In the genomic region with DNA sequence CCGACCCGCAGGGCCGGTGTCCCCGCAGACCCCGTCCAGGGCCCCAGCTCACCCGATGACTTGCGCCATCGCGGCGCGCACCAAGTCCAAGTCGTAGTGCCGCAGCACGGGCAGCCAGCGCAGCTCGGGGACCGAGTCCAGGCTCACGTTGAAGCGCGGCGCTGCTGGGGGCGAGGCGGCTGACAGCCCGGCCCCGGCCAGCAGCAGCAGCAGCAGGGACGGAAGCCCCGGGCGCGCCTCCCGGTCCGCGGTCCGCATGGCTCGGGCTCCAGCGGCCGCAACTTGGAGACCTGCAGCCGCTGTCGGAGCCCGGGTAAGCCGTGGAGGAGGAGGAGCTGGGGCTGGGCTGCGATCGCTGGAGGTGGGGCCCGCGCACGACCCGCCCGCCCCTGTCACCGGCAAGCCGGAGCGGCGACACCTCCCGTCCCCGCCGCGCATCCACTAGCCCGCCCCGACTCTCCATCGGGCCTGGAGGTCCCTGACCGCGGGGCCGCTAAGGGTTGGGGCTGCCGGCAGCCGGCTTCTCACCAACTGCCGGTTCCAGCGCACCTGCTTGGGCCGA, we compare ENCODE assay signal across 8 cellular contexts. TPM values are rescaled to one million over a fixed set of nuclear protein-coding genes. Genes with fewer than 3 reads are reported as not detected.
A peak's percentile ranks its signal among the peaks of the same experiment; 100 is the strongest.
DNase-seq lines count a peak whose midpoint lies in the region; ATAC-seq and TF ChIP-seq lines count a peak whose summit lies in the region.

NAAA (minus strand) TSS at position 322 of the 562 bp plus-strand sequence; CDS start at position 258, 64 bp downstream.

- TF ChIP-seq CTCF in choroid plexus epithelial cell (conservative IDR thresholded peaks at IDR 0.05; ENCODE audit: low read depth, low read length), result peak; percentile 10

- peak; percentile 77 for DNase-seq in NCI-H748 (lab: John Stamatoyannopoulos, UW; ENCODE audit: unreplicated experiment)
- no peak for DNase-seq in NCI-H748 treated with DMSO at 0.1 percent for 48 hours (lab: John Stamatoyannopoulos, UW)
- peak; percentile 42 for DNase-seq in NCI-H1694 treated with DMSO at 0.1 percent for 48 hours (lab: John Stamatoyannopoulos, UW)
- DNase-seq in activated CD4-positive, alpha-beta T cell treated with anti-CD3 and anti-CD28 coated beads for 36 hours, result peak; percentile 87
- DNase-seq in choroid plexus epithelial cell (ENCODE audit: low read depth), result peak; percentile 68
- peak; percentile 79 to 86 for DNase-seq in left colon
- peak; percentile 80 to 86 for DNase-seq in stimulated activated CD4-positive, alpha-beta T cell treated with anti-CD3 and anti-CD28 coated beads, Interleukin-2, amount 100 ng/mL, for 24 hours

- peak within 1 kb of the TSS; percentile 97 for H3K27ac Mint-ChIP-seq in activated CD4-positive, alpha-beta T cell treated with anti-CD3 and anti-CD28 coated beads for 36 hours

- intact Hi-C loops in activated CD4-positive, alpha-beta T cell treated with anti-CD3 and anti-CD28 coated beads for 36 hours (cut with DNase I, micrococcal nuclease), result loop anchor here in 1 of 2 experiments (1.0 to 2.0 kb wide), 6 partner anchors 50 to 1216 kb away; partner anchors contain the start of genes CCNG2, G3BP2, RCHY1 and SDAD1
- intact Hi-C loops in left colon (cut with DNase I, micrococcal nuclease), result no loop called here

- CTCF ChIA-PET in activated CD4-positive, alpha-beta T cell treated with anti-CD3 and anti-CD28 coated beads for 36 hours (lab: Charles Lee), result interaction anchor here (0.6 to 2.8 kb wide), 9 partner anchors 10 to 366 kb away, joined by 3 to 10 read pairs (median 3); partner anchors contain the start of gene STBD1

- no peaks in the 10 kb centered on the region for H3K27me3 Mint-ChIP-seq in activated CD4-positive, alpha-beta T cell treated with anti-CD3 and anti-CD28 coated beads for 36 hours

- H3K4me3 ChIP-seq in choroid plexus epithelial cell (ENCODE audit: low read depth, low read length), result peak within 1 kb of the TSS; percentile 84

- POLR2A ChIA-PET in activated CD4-positive, alpha-beta T cell treated with anti-CD3 and anti-CD28 coated beads for 36 hours (lab: Charles Lee), result interaction anchor here (0.7 to 1.0 kb wide), 2 partner anchors 13 kb away, joined by 3 to 6 read pairs; no protein-coding TSS in a partner anchor

- H3K4me1 Mint-ChIP-seq in activated CD4-positive, alpha-beta T cell treated with anti-CD3 and anti-CD28 coated beads for 36 hours, result peaks cover 7% of the 10 kb centered on the region

- ATAC-seq in HG02852 (IDR thresholded peaks at IDR 0.05; ENCODE audit: unreplicated experiment), result peak; percentile 85
- ATAC-seq in activated CD4-positive, alpha-beta T cell treated with anti-CD3 and anti-CD28 coated beads for 36 hours, result peak; percentile 85
- peak; percentile 89 for ATAC-seq in left colon

- peak within 1 kb of the TSS; percentile 97 for H3K4me3 Mint-ChIP-seq in activated CD4-positive, alpha-beta T cell treated with anti-CD3 and anti-CD28 coated beads for 36 hours

- H3K36me3 Mint-ChIP-seq in activated CD4-positive, alpha-beta T cell treated with anti-CD3 and anti-CD28 coated beads for 36 hours (ENCODE audit: low read depth), result peaks cover 17% of the 10 kb centered on the region

- no peaks in the 10 kb centered on the region for H3K9me3 Mint-ChIP-seq in activated CD4-positive, alpha-beta T cell treated with anti-CD3 and anti-CD28 coated beads for 36 hours (ENCODE audit: low read depth)

RNA-seq across cellular contexts. Expression of gene NAAA, which starts in this region (rescaled TPM):
- 10 to 100 TPM; 21.2 to 26.8 TPM for total RNA-seq in activated CD4-positive, alpha-beta T cell treated with anti-CD3 and anti-CD28 coated beads for 36 hours
- 100 to 1,000 TPM; 154 to 156 TPM for total RNA-seq in left colon

Comparison
In these comparisons a context has a peak if more than half of its experiments do, and no peak if none do; other contexts are left out.
1. RNA of gene NAAA (total RNA-seq): 154 to 156 TPM in left colon; 21.2 to 26.8 TPM in activated CD4-positive, alpha-beta T cell treated with anti-CD3 and anti-CD28 coated beads for 36 hours; every median in the first group is over 4 times any median in the second.
2. Peak in every context shown above with its lines, with median percentiles within 50 percentile points of each other: ATAC-seq.